Comparison of ENCODE assay signal across 8 cellular contexts in the genomic region with DNA sequence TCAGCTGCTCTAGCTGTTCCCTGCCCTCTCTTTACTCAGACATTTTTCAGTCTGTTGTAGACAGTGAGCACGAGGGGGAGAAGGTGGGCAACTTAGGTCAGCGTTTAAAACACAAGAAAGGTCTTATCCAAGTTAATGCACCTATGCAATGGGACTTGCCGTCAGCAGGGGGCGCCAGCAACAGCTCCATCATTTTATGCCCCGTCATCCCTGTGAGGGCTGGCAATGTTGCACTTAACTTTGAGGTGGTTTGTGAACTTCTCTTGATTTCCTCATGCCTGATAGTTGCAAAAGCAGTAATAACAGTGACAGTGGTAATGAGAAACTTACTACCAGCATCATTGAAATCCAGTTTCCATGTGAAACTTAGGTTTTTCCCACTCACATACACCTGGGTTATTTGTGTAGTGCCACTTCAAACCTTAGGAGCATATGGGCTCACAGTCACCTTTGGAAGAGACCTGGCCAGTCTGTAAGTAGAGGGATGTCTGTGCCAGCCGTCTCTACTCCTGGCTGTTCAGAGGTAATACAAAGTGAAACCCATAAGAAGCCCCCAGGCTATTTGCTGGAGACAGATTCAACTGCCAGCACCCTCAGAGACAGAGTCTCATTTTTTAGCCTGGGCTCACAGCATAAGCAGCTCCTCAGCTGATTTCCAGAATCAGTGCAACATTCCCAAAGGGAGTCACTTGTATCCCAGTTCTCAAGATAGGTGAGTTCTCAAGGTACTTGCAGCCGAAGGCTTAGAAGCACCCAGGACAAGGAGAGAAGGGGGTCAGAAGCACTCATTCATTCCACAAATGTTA. TPM values are rescaled to one million over a fixed set of nuclear protein-coding genes. Genes with fewer than 3 reads are reported as not detected.
DNase-seq lines count a peak whose midpoint lies in the region; ATAC-seq and TF ChIP-seq lines count a peak whose summit lies in the region.

No MANE protein-coding gene starts in this region.

- intact Hi-C loops in CD8-positive, alpha-beta T cell (cut with DNase I, micrococcal nuclease), result loop anchor here (1.0 to 5.0 kb wide), 3 partner anchors 9 to 102 kb away; no protein-coding TSS in a partner anchor
- intact Hi-C loops in activated CD4-positive, alpha-beta memory T cell treated with anti-CD3 and anti-CD28 coated beads for 36 hours (cut with micrococcal nuclease), result loop anchor here (1.0 kb wide), 2 partner anchors 9 to 53 kb away; no protein-coding TSS in a partner anchor
- intact Hi-C loops in dorsolateral prefrontal cortex (cut with DNase I), result no loop called here

- no peaks in the 10 kb centered on the region for H3K27me3 ChIP-seq in CD8-positive, alpha-beta T cell (ENCODE audit: insufficient read depth, low read length)
- H3K27me3 ChIP-seq in dorsolateral prefrontal cortex, result no peaks in the 10 kb centered on the region

- POLR2A ChIA-PET in CD8-positive, alpha-beta T cell (lab: Charles Lee), result interaction anchor here (1.0 to 5.4 kb wide), 3 partner anchors 13 to 52 kb away, joined by 3 to 35 read pairs (median 4); no protein-coding TSS in a partner anchor
- POLR2A ChIA-PET in activated CD4-positive, alpha-beta memory T cell treated with anti-CD3 and anti-CD28 coated beads for 36 hours (lab: Charles Lee), result interaction anchor here (0.8 to 1.1 kb wide), 2 partner anchors 12 to 52 kb away, joined by 3 to 5 read pairs; no protein-coding TSS in a partner anchor

- no peak overlapping the region for H3K4me3 Mint-ChIP-seq in CD8-positive, alpha-beta T cell
- no peak overlapping the region for H3K4me3 Mint-ChIP-seq in activated CD4-positive, alpha-beta memory T cell treated with anti-CD3 and anti-CD28 coated beads for 36 hours
- no peak overlapping the region for H3K4me3 Mint-ChIP-seq in memory B cell

- peaks cover 8% of the 10 kb centered on the region for H3K4me1 ChIP-seq in CD8-positive, alpha-beta T cell (ENCODE audit: insufficient read depth, low read length)

- H3K36me3 ChIP-seq in CD8-positive, alpha-beta T cell (ENCODE audit: insufficient read depth, low read length), result peaks cover 25% of the 10 kb centered on the region

- no peaks in the 10 kb centered on the region for H3K9me3 Mint-ChIP-seq in CD8-positive, alpha-beta T cell
- H3K9me3 Mint-ChIP-seq in activated CD4-positive, alpha-beta memory T cell treated with anti-CD3 and anti-CD28 coated beads for 36 hours, result no peaks in the 10 kb centered on the region
- H3K9me3 Mint-ChIP-seq in memory B cell, result no peaks in the 10 kb centered on the region

- peak; percentile 54 to 81 (median 76) for DNase-seq in CD8-positive, alpha-beta T cell
- DNase-seq in H4 (ENCODE audit: low spot score) (peak; percentile 96), NCI-H748 (lab: John Stamatoyannopoulos, UW; ENCODE audit: unreplicated experiment) (peak; percentile 50), dorsolateral prefrontal cortex (peak in 8 of 10 donors; percentile 53 to 74 (median 64)), memory B cell (ENCODE audit: low spot score in 2 of 2) (peak; percentile 59 to 67)
- DNase-seq in activated CD4-positive, alpha-beta memory T cell treated with anti-CD3 and anti-CD28 coated beads for 36 hours, result peak; percentile 87
- DNase-seq in stimulated activated CD8-positive, alpha-beta memory T cell treated with anti-CD3 and anti-CD28 coated beads, Interleukin-15, amount 100 ng/mL, for 48 hours (ENCODE audit: low read depth in 2 of 2), result peak; percentile 45 to 55

- no peaks in the 10 kb centered on the region for H3K27me3 Mint-ChIP-seq in CD8-positive, alpha-beta T cell (ENCODE audit: low read depth)
- no peaks in the 10 kb centered on the region for H3K27me3 Mint-ChIP-seq in activated CD4-positive, alpha-beta memory T cell treated with anti-CD3 and anti-CD28 coated beads for 36 hours
- H3K27me3 Mint-ChIP-seq in memory B cell, result no peaks in the 10 kb centered on the region

- peaks cover 7% of the 10 kb centered on the region for H3K4me1 Mint-ChIP-seq in CD8-positive, alpha-beta T cell (ENCODE audit: low read depth)
- H3K4me1 Mint-ChIP-seq in activated CD4-positive, alpha-beta memory T cell treated with anti-CD3 and anti-CD28 coated beads for 36 hours (ENCODE audit: low read depth), result peaks cover 15% of the 10 kb centered on the region
- peaks cover 5% of the 10 kb centered on the region for H3K4me1 Mint-ChIP-seq in memory B cell

- H3K36me3 Mint-ChIP-seq in CD8-positive, alpha-beta T cell, result peaks cover 66% of the 10 kb centered on the region
- H3K36me3 Mint-ChIP-seq in activated CD4-positive, alpha-beta memory T cell treated with anti-CD3 and anti-CD28 coated beads for 36 hours, result peaks cover 55% of the 10 kb centered on the region
- H3K36me3 Mint-ChIP-seq in memory B cell, result peaks cover 14% of the 10 kb centered on the region

- ATAC-seq in CD8-positive, alpha-beta T cell, result peak; percentile 73
- ATAC-seq in memory B cell (ENCODE audit: low read depth) (peak; percentile 71), GM18870 (IDR thresholded peaks at IDR 0.05; ENCODE audit: unreplicated experiment) (no peak)

- no peaks in the 10 kb centered on the region for H3K9me3 ChIP-seq in CD8-positive, alpha-beta T cell (ENCODE audit: low read length)

- no peak overlapping the region for H3K27ac ChIP-seq in CD8-positive, alpha-beta T cell (ENCODE audit: low read depth, low read length)
- H3K27ac ChIP-seq in dorsolateral prefrontal cortex, result peak overlapping the region in 45 of 59 donors; percentile 0 to 82 (median 54)

- CTCF ChIA-PET in CD8-positive, alpha-beta T cell (lab: Charles Lee), result interaction anchor here (0.6 to 14.3 kb wide), 19 partner anchors 9 to 164 kb away, joined by 3 to 410 read pairs (median 6); partner anchors contain the start of genes HM13 and ID1
- CTCF ChIA-PET in activated CD4-positive, alpha-beta memory T cell treated with anti-CD3 and anti-CD28 coated beads for 36 hours (lab: Charles Lee), result interaction anchor here (0.6 to 29.0 kb wide), 15 partner anchors 9 to 167 kb away, joined by 3 to 1211 read pairs (median 5); partner anchors contain the start of gene ID1

- peak; percentile 79 for TF ChIP-seq CTCF in CD8-positive, alpha-beta T cell (IDR thresholded peaks at IDR 0.05)
- peak; percentile 67 to 94 (median 84) for TF ChIP-seq CTCF in dorsolateral prefrontal cortex (IDR thresholded peaks at IDR 0.05 in 54 of 56, conservative IDR thresholded peaks at IDR 0.05 in 2 of 56; ENCODE audit: low read depth in 1 of 56, partially characterized antibody in 56 of 56)

- no peak overlapping the region for H3K4me3 ChIP-seq in CD8-positive, alpha-beta T cell (ENCODE audit: low read depth, low read length)
- no peak overlapping the region for H3K4me3 ChIP-seq in dorsolateral prefrontal cortex

- H3K27ac Mint-ChIP-seq in CD8-positive, alpha-beta T cell, result peak overlapping the region; percentile 4
- H3K27ac Mint-ChIP-seq in activated CD4-positive, alpha-beta memory T cell treated with anti-CD3 and anti-CD28 coated beads for 36 hours, result peak overlapping the region; percentile 66
- H3K27ac Mint-ChIP-seq in memory B cell, result no peak overlapping the region

RNA-seq across cellular contexts. Expression of gene ID1, which starts 44.8 kb away (rescaled TPM):
- total RNA-seq in CD8-positive, alpha-beta T cell, result 10 to 100 TPM in 1 of 2 experiments, 1 to 10 TPM in 1; 8.1 to 11.0 TPM
- total RNA-seq in H4 (2014; rRNA removed; shearing (Covaris generic)), result 410 and 489 TPM in 2 replicates
- total RNA-seq in activated CD4-positive, alpha-beta memory T cell treated with anti-CD3 and anti-CD28 coated beads for 36 hours, result 1 to 10 TPM in 1 of 2 experiments, under 1 TPM in 1; 0.90 to 1.3 TPM
- 100 to 1,000 TPM in 1 of 120 experiments, 10 to 100 TPM in 117, 1 to 10 TPM in 2; 8.0 to 102 (median 36.9) TPM for total RNA-seq in dorsolateral prefrontal cortex

RNA-seq across cellular contexts. Expression of gene HM13, which starts 46.1 kb away (rescaled TPM):
- 100 to 1,000 TPM; 106 to 107 TPM for total RNA-seq in CD8-positive, alpha-beta T cell
- total RNA-seq in H4 (2014; rRNA removed; shearing (Covaris generic)), result 72.4 and 109 TPM in 2 replicates
- 100 to 1,000 TPM; 110 to 111 TPM for total RNA-seq in activated CD4-positive, alpha-beta memory T cell treated with anti-CD3 and anti-CD28 coated beads for 36 hours
- 100 to 1,000 TPM in 39 of 120 experiments, 10 to 100 TPM in 81; 70.0 to 134 (median 94.9) TPM for total RNA-seq in dorsolateral prefrontal cortex

Comparison
In these comparisons a context has a peak if more than half of its experiments do, and no peak if none do; other contexts are left out.
1. intact Hi-C loops: an anchor here in CD8-positive, alpha-beta T cell (1.0 to 5.0 kb wide) and activated CD4-positive, alpha-beta memory T cell treated with anti-CD3 and anti-CD28 coated beads for 36 hours (1.0 kb wide); none called in dorsolateral prefrontal cortex.